1 cellular context compared by ENCODE assay signal in the genomic region with DNA sequence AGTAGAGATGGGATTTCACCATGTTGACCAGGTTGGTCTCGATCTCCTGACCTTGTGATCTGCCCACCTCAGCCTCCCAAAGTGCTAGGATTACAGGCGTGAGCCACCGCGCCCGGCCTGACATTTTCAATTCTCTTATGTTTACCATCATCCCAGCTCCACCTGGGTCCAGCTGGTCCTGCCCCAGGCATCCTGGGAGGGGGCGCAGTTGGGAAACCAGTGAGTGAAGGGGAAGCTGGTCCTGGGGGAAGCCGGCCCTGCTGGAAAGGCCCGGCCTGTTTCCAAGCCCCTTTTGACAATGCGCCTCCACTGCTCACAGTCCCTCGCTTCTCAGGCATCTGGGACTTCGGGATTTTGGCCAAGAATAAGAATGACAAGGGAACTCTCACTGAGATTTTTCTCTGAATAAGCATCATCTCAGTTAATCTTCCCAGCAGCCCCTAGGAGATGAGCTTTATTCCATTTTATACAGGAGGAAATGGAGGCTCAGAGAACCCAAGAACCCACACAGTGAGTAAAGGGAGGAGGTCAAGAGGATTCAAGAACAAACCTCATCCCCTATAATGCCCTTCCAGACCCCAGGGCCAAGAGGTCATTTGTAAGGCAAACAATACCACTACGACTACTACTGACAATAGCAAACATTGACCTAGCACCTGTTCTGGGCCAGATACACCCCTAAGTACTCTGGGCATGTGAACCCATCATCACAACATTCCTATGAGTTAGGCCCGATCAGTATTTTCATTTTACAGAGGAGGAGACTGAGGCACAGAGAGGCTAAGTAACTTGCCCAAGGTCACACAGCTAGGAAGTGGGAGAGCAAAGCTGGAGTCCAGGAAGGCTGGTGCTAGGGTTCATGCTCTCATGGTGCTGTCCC.
TF ChIP-seq lines count a peak whose summit lies in the region.

No MANE protein-coding gene starts in this region.

TF ChIP-seq in HepG2, 621 proteins besides CTCF, POLR2A, EP300 and RAD21 (continued from another document and continues in another):
- TF ChIP-seq, protein P1, sequence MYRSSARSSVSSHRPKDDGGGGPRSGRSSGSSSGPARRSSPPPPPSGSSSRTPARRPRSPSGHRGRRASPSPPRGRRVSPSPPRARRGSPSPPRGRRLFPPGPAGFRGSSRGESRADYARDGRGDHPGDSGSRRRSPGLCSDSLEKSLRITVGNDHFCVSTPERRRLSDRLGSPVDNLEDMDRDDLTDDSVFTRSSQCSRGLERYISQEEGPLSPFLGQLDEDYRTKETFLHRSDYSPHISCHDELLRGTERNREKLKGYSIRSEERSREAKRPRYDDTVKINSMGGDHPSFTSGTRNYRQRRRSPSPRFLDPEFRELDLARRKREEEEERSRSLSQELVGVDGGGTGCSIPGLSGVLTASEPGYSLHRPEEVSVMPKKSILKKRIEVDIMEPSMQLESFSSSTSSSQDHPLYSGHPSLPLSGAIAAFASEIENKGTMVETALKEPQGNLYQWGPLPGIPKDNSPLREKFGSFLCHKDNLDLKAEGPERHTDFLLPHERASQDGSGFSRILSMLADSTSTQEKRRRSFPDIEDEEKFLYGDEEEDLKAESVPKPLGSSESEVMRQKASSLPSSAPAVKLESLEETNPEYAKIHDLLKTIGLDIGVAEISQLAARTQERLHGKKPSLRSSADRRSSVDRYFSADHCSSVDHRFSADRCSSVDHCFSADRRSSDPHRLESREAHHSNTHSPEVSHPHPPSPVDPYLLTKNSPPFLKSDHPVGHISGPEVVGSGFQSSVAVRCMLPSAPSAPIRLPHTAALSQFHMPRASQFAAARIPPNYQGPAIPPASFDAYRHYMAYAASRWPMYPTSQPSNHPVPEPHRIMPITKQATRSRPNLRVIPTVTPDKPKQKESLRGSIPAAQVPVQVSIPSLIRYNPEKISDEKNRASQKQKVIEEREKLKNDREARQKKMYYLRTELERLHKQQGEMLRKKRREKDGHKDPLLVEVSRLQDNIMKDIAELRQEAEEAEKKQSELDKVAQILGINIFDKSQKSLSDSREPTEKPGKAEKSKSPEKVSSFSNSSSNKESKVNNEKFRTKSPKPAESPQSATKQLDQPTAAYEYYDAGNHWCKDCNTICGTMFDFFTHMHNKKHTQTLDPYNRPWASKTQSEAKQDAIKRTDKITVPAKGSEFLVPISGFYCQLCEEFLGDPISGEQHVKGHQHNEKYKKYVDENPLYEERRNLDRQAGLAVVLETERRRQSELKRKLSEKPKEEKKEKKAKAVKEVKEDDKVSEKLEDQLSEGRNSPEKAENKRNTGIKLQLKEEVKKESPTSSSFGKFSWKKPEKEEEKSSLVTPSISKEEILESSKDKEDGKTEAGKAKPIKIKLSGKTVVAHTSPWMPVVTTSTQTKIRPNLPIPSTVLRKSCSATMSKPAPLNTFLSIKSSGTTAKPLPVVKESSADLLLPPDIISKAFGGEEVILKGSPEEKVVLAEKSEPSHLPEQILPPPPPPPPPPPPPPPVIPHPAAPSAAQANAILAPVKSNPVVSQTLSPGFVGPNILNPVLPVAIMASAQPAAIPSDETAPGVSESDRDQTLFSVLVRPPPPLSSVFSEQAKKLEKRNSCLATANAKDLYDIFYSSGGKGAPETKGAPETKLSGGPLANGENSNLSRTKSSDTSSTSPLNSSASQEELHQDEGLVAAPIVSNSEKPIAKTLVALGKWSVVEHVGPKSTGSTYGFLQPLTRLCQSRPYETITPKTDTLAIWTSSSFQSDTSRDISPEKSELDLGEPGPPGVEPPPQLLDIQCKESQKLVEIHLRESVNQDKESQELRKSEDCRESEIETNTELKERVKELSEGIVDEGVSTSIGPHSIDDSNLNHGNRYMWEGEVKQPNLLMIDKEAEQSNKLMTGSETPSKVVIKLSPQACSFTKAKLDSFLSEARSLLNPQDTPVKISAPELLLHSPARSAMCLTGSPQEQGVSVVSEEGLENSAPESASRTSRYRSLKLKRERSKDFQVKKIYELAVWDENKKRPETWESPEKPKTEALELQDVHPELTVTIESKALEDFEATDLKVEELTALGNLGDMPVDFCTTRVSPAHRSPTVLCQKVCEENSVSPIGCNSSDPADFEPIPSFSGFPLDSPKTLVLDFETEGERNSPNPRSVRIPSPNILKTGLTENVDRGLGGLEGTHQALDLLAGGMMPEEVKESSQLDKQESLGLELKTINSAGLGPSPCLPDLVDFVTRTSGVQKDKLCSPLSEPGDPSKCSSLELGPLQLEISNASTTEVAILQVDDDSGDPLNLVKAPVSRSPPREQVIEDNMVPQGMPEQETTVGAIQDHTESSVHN (CRISPR knock-in tag; IDR thresholded peaks at IDR 0.05) = 0 out of 2 replicates have a peak, but pooled peaks have one; percentile 28
- TF ChIP-seq, protein P2, sequence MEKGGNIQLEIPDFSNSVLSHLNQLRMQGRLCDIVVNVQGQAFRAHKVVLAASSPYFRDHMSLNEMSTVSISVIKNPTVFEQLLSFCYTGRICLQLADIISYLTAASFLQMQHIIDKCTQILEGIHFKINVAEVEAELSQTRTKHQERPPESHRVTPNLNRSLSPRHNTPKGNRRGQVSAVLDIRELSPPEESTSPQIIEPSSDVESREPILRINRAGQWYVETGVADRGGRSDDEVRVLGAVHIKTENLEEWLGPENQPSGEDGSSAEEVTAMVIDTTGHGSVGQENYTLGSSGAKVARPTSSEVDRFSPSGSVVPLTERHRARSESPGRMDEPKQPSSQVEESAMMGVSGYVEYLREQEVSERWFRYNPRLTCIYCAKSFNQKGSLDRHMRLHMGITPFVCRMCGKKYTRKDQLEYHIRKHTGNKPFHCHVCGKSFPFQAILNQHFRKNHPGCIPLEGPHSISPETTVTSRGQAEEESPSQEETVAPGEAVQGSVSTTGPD (CRISPR knock-in tag; IDR thresholded peaks at IDR 0.05) = no peak
- TF ChIP-seq, protein P3, sequence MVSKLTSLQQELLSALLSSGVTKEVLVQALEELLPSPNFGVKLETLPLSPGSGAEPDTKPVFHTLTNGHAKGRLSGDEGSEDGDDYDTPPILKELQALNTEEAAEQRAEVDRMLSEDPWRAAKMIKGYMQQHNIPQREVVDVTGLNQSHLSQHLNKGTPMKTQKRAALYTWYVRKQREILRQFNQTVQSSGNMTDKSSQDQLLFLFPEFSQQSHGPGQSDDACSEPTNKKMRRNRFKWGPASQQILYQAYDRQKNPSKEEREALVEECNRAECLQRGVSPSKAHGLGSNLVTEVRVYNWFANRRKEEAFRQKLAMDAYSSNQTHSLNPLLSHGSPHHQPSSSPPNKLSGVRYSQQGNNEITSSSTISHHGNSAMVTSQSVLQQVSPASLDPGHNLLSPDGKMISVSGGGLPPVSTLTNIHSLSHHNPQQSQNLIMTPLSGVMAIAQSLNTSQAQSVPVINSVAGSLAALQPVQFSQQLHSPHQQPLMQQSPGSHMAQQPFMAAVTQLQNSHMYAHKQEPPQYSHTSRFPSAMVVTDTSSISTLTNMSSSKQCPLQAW (CRISPR knock-in tag; IDR thresholded peaks at IDR 0.05) = no peak
- TF ChIP-seq, protein P4, sequence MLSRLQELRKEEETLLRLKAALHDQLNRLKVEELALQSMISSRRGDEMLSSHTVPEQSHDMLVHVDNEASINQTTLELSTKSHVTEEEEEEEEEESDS (CRISPR knock-in tag; IDR thresholded peaks at IDR 0.05; ENCODE audit: borderline replicate concordance) = no peak
- TF ChIP-seq ZNF205 (CRISPR knock-in tag; IDR thresholded peaks at IDR 0.05) (no peak), GABPA (IDR thresholded peaks at IDR 0.05; ENCODE audit: low read depth, low read length) (no peak), GABPA (CRISPR knock-in tag; IDR thresholded peaks at IDR 0.05; ENCODE audit: low read depth) (no peak), BRCA1 (CRISPR knock-in tag; IDR thresholded peaks at IDR 0.05) (no peak), ZNF570 (CRISPR knock-in tag; IDR thresholded peaks at IDR 0.05; ENCODE audit: borderline replicate concordance) (no peak), POGZ (CRISPR knock-in tag; IDR thresholded peaks at IDR 0.05) (0 out of 2 replicates have a peak, but pooled peaks have one; percentile 11), HMG20A (CRISPR knock-in tag; IDR thresholded peaks at IDR 0.05; ENCODE audit: borderline replicate concordance) (no peak), MED13 (CRISPR knock-in tag; IDR thresholded peaks at IDR 0.05) (0 out of 2 replicates have a peak, but pooled peaks have one; percentile 22), ISL2 (CRISPR knock-in tag; IDR thresholded peaks at IDR 0.05) (peak; percentile 17; the same call in 1 of the 2 replicates), MIER2 (CRISPR knock-in tag; IDR thresholded peaks at IDR 0.05) (no peak), MTA3 (CRISPR knock-in tag; IDR thresholded peaks at IDR 0.05) (no peak), KMT2B (CRISPR knock-in tag; IDR thresholded peaks at IDR 0.05) (no peak), SOX5 (CRISPR knock-in tag; IDR thresholded peaks at IDR 0.05; ENCODE audit: borderline replicate concordance) (0 out of 2 replicates have a peak, but pooled peaks have one; percentile 14), SMYD3 (CRISPR knock-in tag; IDR thresholded peaks at IDR 0.05) (no peak), ETV5 (CRISPR knock-in tag; IDR thresholded peaks at IDR 0.05; ENCODE audit: borderline replicate concordance) (0 out of 2 replicates have a peak, but pooled peaks have one; percentile 12), KLF12 (CRISPR knock-in tag; IDR thresholded peaks at IDR 0.05; ENCODE audit: borderline replicate concordance) (no peak), ZNF891 (CRISPR knock-in tag; IDR thresholded peaks at IDR 0.05) (no peak), AGO2 (optimal IDR thresholded peaks at IDR 0.05; ENCODE audit: low read depth, low read length) (peak; percentile 47), ZNF674 (CRISPR knock-in tag; IDR thresholded peaks at IDR 0.05; ENCODE audit: low read depth) (no peak), ASH2L (IDR thresholded peaks at IDR 0.05; ENCODE audit: insufficient read length, low read depth, low read length) (no peak), ZNF160 (CRISPR knock-in tag; IDR thresholded peaks at IDR 0.05) (no peak), SAP130 (CRISPR knock-in tag; IDR thresholded peaks at IDR 0.05; ENCODE audit: low read depth) (no peak), GLI4 (CRISPR knock-in tag; IDR thresholded peaks at IDR 0.05; ENCODE audit: borderline replicate concordance) (0 out of 2 replicates have a peak, but pooled peaks have one; percentile 59), HDAC2 (CRISPR knock-in tag; IDR thresholded peaks at IDR 0.05) (no peak), NR3C1 (CRISPR knock-in tag; IDR thresholded peaks at IDR 0.05) (no peak)
- TF ChIP-seq, protein P5, sequence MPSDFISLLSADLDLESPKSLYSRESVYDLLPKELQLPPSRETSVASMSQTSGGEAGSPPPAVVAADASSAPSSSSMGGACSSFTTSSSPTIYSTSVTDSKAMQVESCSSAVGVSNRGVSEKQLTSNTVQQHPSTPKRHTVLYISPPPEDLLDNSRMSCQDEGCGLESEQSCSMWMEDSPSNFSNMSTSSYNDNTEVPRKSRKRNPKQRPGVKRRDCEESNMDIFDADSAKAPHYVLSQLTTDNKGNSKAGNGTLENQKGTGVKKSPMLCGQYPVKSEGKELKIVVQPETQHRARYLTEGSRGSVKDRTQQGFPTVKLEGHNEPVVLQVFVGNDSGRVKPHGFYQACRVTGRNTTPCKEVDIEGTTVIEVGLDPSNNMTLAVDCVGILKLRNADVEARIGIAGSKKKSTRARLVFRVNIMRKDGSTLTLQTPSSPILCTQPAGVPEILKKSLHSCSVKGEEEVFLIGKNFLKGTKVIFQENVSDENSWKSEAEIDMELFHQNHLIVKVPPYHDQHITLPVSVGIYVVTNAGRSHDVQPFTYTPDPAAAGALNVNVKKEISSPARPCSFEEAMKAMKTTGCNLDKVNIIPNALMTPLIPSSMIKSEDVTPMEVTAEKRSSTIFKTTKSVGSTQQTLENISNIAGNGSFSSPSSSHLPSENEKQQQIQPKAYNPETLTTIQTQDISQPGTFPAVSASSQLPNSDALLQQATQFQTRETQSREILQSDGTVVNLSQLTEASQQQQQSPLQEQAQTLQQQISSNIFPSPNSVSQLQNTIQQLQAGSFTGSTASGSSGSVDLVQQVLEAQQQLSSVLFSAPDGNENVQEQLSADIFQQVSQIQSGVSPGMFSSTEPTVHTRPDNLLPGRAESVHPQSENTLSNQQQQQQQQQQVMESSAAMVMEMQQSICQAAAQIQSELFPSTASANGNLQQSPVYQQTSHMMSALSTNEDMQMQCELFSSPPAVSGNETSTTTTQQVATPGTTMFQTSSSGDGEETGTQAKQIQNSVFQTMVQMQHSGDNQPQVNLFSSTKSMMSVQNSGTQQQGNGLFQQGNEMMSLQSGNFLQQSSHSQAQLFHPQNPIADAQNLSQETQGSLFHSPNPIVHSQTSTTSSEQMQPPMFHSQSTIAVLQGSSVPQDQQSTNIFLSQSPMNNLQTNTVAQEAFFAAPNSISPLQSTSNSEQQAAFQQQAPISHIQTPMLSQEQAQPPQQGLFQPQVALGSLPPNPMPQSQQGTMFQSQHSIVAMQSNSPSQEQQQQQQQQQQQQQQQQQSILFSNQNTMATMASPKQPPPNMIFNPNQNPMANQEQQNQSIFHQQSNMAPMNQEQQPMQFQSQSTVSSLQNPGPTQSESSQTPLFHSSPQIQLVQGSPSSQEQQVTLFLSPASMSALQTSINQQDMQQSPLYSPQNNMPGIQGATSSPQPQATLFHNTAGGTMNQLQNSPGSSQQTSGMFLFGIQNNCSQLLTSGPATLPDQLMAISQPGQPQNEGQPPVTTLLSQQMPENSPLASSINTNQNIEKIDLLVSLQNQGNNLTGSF (CRISPR knock-in tag; IDR thresholded peaks at IDR 0.05) = no peak
- TF ChIP-seq, protein P6, sequence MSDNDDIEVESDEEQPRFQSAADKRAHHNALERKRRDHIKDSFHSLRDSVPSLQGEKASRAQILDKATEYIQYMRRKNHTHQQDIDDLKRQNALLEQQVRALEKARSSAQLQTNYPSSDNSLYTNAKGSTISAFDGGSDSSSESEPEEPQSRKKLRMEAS (IDR thresholded peaks at IDR 0.05) = peak; percentile 18; the same call in 1 of the 2 replicates
- TF ChIP-seq, protein P7, sequence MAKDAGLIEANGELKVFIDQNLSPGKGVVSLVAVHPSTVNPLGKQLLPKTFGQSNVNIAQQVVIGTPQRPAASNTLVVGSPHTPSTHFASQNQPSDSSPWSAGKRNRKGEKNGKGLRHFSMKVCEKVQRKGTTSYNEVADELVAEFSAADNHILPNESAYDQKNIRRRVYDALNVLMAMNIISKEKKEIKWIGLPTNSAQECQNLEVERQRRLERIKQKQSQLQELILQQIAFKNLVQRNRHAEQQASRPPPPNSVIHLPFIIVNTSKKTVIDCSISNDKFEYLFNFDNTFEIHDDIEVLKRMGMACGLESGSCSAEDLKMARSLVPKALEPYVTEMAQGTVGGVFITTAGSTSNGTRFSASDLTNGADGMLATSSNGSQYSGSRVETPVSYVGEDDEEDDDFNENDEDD (CRISPR knock-in tag; IDR thresholded peaks at IDR 0.05; ENCODE audit: borderline replicate concordance) = no peak
- TF ChIP-seq, protein P8, sequence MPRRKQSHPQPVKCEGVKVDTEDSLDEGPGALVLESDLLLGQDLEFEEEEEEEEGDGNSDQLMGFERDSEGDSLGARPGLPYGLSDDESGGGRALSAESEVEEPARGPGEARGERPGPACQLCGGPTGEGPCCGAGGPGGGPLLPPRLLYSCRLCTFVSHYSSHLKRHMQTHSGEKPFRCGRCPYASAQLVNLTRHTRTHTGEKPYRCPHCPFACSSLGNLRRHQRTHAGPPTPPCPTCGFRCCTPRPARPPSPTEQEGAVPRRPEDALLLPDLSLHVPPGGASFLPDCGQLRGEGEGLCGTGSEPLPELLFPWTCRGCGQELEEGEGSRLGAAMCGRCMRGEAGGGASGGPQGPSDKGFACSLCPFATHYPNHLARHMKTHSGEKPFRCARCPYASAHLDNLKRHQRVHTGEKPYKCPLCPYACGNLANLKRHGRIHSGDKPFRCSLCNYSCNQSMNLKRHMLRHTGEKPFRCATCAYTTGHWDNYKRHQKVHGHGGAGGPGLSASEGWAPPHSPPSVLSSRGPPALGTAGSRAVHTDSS (CRISPR knock-in tag; conservative IDR thresholded peaks at IDR 0.05) = no peak
- TF ChIP-seq, protein P9, sequence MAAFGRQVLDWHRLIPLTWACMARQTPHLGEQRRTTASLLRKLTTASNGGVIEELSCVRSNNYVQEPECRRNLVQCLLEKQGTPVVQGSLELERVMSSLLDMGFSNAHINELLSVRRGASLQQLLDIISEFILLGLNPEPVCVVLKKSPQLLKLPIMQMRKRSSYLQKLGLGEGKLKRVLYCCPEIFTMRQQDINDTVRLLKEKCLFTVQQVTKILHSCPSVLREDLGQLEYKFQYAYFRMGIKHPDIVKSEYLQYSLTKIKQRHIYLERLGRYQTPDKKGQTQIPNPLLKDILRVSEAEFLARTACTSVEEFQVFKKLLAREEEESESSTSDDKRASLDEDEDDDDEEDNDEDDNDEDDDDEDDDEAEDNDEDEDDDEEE (CRISPR knock-in tag; IDR thresholded peaks at IDR 0.05) = no peak
